2 cellular contexts compared by ENCODE assay signal in the genomic region with DNA sequence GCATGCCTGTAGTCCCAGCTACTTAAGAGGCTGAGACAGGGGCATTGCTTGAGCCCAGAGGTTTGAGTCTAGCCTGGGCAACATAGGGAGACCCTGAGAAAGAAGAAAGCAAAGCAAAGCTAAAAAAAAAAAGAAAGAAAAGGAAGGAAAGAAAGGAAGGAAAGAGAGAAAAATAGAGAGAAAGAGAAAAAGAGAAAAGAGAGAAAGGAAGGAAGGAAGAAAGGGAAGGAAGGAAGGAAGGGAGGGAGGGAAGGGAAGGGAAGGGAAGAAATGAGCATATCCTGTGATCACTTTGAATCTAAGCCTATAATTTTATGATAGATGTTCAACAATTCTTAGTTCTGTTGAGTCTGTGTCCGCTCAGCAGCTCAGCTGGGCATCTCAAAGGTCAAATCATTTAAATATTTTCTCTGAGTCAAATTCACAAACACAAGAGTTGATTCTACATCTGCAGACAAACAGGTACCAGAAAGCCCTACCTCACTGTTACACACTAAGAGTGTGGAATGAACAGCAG.
TF ChIP-seq lines count a peak whose summit lies in the region.

No MANE protein-coding gene starts in this region.

TF ChIP-seq in HepG2, 621 proteins besides CTCF, POLR2A, EP300 and RAD21:
- TF ChIP-seq, protein P1, sequence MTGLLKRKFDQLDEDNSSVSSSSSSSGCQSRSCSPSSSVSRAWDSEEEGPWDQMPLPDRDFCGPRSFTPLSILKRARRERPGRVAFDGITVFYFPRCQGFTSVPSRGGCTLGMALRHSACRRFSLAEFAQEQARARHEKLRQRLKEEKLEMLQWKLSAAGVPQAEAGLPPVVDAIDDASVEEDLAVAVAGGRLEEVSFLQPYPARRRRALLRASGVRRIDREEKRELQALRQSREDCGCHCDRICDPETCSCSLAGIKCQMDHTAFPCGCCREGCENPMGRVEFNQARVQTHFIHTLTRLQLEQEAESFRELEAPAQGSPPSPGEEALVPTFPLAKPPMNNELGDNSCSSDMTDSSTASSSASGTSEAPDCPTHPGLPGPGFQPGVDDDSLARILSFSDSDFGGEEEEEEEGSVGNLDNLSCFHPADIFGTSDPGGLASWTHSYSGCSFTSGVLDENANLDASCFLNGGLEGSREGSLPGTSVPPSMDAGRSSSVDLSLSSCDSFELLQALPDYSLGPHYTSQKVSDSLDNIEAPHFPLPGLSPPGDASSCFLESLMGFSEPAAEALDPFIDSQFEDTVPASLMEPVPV (CRISPR knock-in tag; IDR thresholded peaks at IDR 0.05) = no peak
- TF ChIP-seq PCBP2 (optimal IDR thresholded peaks at IDR 0.05; ENCODE audit: low read depth, low read length, poor library complexity, severe bottlenecking) = peak; percentile 61
- TF ChIP-seq, protein P2, sequence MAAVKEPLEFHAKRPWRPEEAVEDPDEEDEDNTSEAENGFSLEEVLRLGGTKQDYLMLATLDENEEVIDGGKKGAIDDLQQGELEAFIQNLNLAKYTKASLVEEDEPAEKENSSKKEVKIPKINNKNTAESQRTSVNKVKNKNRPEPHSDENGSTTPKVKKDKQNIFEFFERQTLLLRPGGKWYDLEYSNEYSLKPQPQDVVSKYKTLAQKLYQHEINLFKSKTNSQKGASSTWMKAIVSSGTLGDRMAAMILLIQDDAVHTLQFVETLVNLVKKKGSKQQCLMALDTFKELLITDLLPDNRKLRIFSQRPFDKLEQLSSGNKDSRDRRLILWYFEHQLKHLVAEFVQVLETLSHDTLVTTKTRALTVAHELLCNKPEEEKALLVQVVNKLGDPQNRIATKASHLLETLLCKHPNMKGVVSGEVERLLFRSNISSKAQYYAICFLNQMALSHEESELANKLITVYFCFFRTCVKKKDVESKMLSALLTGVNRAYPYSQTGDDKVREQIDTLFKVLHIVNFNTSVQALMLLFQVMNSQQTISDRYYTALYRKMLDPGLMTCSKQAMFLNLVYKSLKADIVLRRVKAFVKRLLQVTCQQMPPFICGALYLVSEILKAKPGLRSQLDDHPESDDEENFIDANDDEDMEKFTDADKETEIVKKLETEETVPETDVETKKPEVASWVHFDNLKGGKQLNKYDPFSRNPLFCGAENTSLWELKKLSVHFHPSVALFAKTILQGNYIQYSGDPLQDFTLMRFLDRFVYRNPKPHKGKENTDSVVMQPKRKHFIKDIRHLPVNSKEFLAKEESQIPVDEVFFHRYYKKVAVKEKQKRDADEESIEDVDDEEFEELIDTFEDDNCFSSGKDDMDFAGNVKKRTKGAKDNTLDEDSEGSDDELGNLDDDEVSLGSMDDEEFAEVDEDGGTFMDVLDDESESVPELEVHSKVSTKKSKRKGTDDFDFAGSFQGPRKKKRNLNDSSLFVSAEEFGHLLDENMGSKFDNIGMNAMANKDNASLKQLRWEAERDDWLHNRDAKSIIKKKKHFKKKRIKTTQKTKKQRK (IDR thresholded peaks at IDR 0.05; ENCODE audit: low read length) = no peak
- TF ChIP-seq REXO4 (CRISPR knock-in tag; IDR thresholded peaks at IDR 0.05; ENCODE audit: borderline replicate concordance) = no peak
- TF ChIP-seq TSC22D2 (CRISPR knock-in tag; IDR thresholded peaks at IDR 0.05; ENCODE audit: borderline replicate concordance) = no peak
- TF ChIP-seq HNRNPK (IDR thresholded peaks at IDR 0.05; ENCODE audit: low read depth, low read length, poor library complexity, severe bottlenecking) = peak; percentile 64
- TF ChIP-seq RNF2 (conservative IDR thresholded peaks at IDR 0.05; ENCODE audit: low read depth) = no peak

TF ChIP-seq in HEK293, 187 proteins besides CTCF, POLR2A, EP300 and RAD21 (continued from another document):
- TF ChIP-seq ZNF658 (tag by site-specific recombination; IDR thresholded peaks at IDR 0.05) = no peak
- no peak for TF ChIP-seq BCL11B (tag by site-specific recombination; IDR thresholded peaks at IDR 0.05; ENCODE audit: low read depth)
- TF ChIP-seq ZNF629 (tag by site-specific recombination; IDR thresholded peaks at IDR 0.05) = no peak
- TF ChIP-seq, protein P3, sequence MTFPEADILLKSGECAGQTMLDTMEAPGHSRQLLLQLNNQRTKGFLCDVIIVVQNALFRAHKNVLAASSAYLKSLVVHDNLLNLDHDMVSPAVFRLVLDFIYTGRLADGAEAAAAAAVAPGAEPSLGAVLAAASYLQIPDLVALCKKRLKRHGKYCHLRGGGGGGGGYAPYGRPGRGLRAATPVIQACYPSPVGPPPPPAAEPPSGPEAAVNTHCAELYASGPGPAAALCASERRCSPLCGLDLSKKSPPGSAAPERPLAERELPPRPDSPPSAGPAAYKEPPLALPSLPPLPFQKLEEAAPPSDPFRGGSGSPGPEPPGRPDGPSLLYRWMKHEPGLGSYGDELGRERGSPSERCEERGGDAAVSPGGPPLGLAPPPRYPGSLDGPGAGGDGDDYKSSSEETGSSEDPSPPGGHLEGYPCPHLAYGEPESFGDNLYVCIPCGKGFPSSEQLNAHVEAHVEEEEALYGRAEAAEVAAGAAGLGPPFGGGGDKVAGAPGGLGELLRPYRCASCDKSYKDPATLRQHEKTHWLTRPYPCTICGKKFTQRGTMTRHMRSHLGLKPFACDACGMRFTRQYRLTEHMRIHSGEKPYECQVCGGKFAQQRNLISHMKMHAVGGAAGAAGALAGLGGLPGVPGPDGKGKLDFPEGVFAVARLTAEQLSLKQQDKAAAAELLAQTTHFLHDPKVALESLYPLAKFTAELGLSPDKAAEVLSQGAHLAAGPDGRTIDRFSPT (tag by site-specific recombination; IDR thresholded peaks at IDR 0.05) = no peak
- TF ChIP-seq HOXC10 (CRISPR knock-in tag; IDR thresholded peaks at IDR 0.05) = no peak
- TF ChIP-seq ZNF292 (tag by site-specific recombination; IDR thresholded peaks at IDR 0.05; ENCODE audit: borderline replicate concordance, low read depth) = no peak
- peak; percentile 56; the same call in 1 of the 2 replicates for TF ChIP-seq ZNF366 (tag by site-specific recombination; conservative IDR thresholded peaks at IDR 0.05)
- TF ChIP-seq ZNF223 (tag by site-specific recombination; IDR thresholded peaks at IDR 0.05) = no peak
- no peak for TF ChIP-seq ZSCAN16 (tag by site-specific recombination; IDR thresholded peaks at IDR 0.05)
- peak; percentile 62 for TF ChIP-seq PRDM1 (tag by site-specific recombination; IDR thresholded peaks at IDR 0.05)
- TF ChIP-seq ZNF416 (tag by site-specific recombination; IDR thresholded peaks at IDR 0.05) = no peak
